25 cellular contexts compared by ENCODE assay signal in the genomic region with DNA sequence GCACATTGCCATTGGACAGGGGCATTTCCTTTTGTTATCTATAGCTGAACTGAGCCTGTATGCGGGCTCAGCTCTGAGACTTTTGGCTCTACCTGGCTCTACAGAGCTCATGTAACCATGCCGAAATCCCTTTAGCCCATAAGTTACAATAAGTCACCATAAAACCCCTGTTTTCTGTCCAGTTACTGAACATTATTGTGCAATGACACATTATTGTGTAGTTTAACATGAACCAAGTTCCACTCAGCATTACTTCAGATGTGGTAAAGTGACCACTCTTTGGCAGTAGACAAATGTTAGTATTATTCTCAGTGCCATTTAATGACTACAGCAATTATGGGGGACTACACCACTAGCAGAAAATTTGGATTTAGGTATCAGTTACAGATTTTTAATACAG.
"Had no signal": no experiment of that assay in that cellular context is flagged by ENCODE, and none has a peak within 500 bp of the region (broad histone marks: within the 10 kb centered on the region; RNA-seq: fewer than 3 reads in every experiment).

No MANE protein-coding gene starts in this region.

- H3K27ac Mint-ChIP-seq: activated B cell treated with CpG ODN at 0.5 μM for 24 hours; activated naive CD4-positive, alpha-beta T cell treated with anti-CD3 and anti-CD28 coated beads, Interleukin-2, amount 10 ng/mL, durations not matched to agents 7 days and 5 days; memory B cell; nephron progenitor cell; stimulated activated effector memory CD8-positive, alpha-beta T cell treated with anti-CD3 and anti-CD28 coated beads, Interleukin-12 subunit alpha, Interleukin-12 subunit beta, amount 100 ng/mL, for 72 hours; T-helper 1 cell treated with Interleukin-12 subunit alpha and Interleukin-12 subunit beta and Interleukin-4 antibody, amounts not matched to agents 30 μg/mL and 1 μg/mL, for 36 hours; type B pancreatic cell had no signal

- H3K27ac ChIP-seq: body of pancreas, left lung, pancreas, psoas muscle, skin epidermis, thoracic aorta, vagina had no signal

- H3K9me3 Mint-ChIP-seq: activated B cell treated with CpG ODN at 0.5 μM for 24 hours; activated naive CD4-positive, alpha-beta T cell treated with anti-CD3 and anti-CD28 coated beads, Interleukin-2, amount 10 ng/mL, durations not matched to agents 7 days and 5 days; memory B cell; nephron progenitor cell; stimulated activated effector memory CD8-positive, alpha-beta T cell treated with anti-CD3 and anti-CD28 coated beads, Interleukin-12 subunit alpha, Interleukin-12 subunit beta, amount 100 ng/mL, for 72 hours; T-helper 1 cell treated with Interleukin-12 subunit alpha and Interleukin-12 subunit beta and Interleukin-4 antibody, amounts not matched to agents 30 μg/mL and 1 μg/mL, for 36 hours; type B pancreatic cell had no signal

- H3K27me3 Mint-ChIP-seq: activated B cell treated with CpG ODN at 0.5 μM for 24 hours; activated naive CD4-positive, alpha-beta T cell treated with anti-CD3 and anti-CD28 coated beads, Interleukin-2, amount 10 ng/mL, durations not matched to agents 7 days and 5 days; memory B cell; type B pancreatic cell had no signal

- DNase-seq: activated B cell treated with CpG ODN at 0.5 μM for 24 hours; activated CD4-positive, alpha-beta T cell treated with anti-CD3 and anti-CD28 coated beads for 4 hours; activated CD4-positive, alpha-beta T cell treated with anti-CD3 and anti-CD28 coated beads, Interleukin-2, amount 50 U/mL, for 48 hours; activated effector memory CD4-positive, alpha-beta T cell treated with Interleukin-2 at 50 U/mL for 16 hours; activated naive CD4-positive, alpha-beta T cell treated with anti-CD3 and anti-CD28 coated beads, Interleukin-2, amount 10 ng/mL, durations not matched to agents 7 days and 5 days; activated T-cell treated with anti-CD3 and anti-CD28 coated beads, Interleukin-2, amount 50 U/mL, for 48 hours; anterior cingulate cortex; body of pancreas; dermis blood vessel endothelial cell; effector memory CD4-positive, alpha-beta T cell; left lung; mucosa of descending colon; nephron progenitor cell; pancreas; psoas muscle; right cardiac atrium; stimulated activated CD4-positive, alpha-beta T cell treated with anti-CD3 and anti-CD28 coated beads, Interleukin-2, amount 100 ng/mL, for 24 hours; T1000 had no signal

- H3K9me3 ChIP-seq: body of pancreas, left lung, mucosa of descending colon, pancreas, psoas muscle, thoracic aorta, vagina had no signal

- H3K27me3 ChIP-seq: body of pancreas, left lung, pancreas, vagina had no signal

- H3K4me1 Mint-ChIP-seq: activated B cell treated with CpG ODN at 0.5 μM for 24 hours; activated naive CD4-positive, alpha-beta T cell treated with anti-CD3 and anti-CD28 coated beads, Interleukin-2, amount 10 ng/mL, durations not matched to agents 7 days and 5 days; memory B cell; stimulated activated effector memory CD8-positive, alpha-beta T cell treated with anti-CD3 and anti-CD28 coated beads, Interleukin-12 subunit alpha, Interleukin-12 subunit beta, amount 100 ng/mL, for 72 hours had no signal

- H3K4me1 ChIP-seq: body of pancreas, left lung, pancreas, vagina had no signal

- ATAC-seq: body of pancreas; left lung; mucosa of descending colon; pancreas; psoas muscle; right cardiac atrium; stimulated activated effector memory CD8-positive, alpha-beta T cell treated with anti-CD3 and anti-CD28 coated beads, Interleukin-12 subunit alpha, Interleukin-12 subunit beta, amount 100 ng/mL, for 72 hours had no signal

- H3K4me3 ChIP-seq: body of pancreas, left lung, mucosa of descending colon, pancreas, psoas muscle, skin epidermis, thoracic aorta, vagina had no signal

- H3K4me3 Mint-ChIP-seq: activated B cell treated with CpG ODN at 0.5 μM for 24 hours; activated naive CD4-positive, alpha-beta T cell treated with anti-CD3 and anti-CD28 coated beads, Interleukin-2, amount 10 ng/mL, durations not matched to agents 7 days and 5 days; memory B cell; nephron progenitor cell; stimulated activated effector memory CD8-positive, alpha-beta T cell treated with anti-CD3 and anti-CD28 coated beads, Interleukin-12 subunit alpha, Interleukin-12 subunit beta, amount 100 ng/mL, for 72 hours; T-helper 1 cell treated with Interleukin-12 subunit alpha and Interleukin-12 subunit beta and Interleukin-4 antibody, amounts not matched to agents 30 μg/mL and 1 μg/mL, for 36 hours; type B pancreatic cell had no signal
